Comparison of ENCODE assay signal across 1 cellular context in the genomic region with DNA sequence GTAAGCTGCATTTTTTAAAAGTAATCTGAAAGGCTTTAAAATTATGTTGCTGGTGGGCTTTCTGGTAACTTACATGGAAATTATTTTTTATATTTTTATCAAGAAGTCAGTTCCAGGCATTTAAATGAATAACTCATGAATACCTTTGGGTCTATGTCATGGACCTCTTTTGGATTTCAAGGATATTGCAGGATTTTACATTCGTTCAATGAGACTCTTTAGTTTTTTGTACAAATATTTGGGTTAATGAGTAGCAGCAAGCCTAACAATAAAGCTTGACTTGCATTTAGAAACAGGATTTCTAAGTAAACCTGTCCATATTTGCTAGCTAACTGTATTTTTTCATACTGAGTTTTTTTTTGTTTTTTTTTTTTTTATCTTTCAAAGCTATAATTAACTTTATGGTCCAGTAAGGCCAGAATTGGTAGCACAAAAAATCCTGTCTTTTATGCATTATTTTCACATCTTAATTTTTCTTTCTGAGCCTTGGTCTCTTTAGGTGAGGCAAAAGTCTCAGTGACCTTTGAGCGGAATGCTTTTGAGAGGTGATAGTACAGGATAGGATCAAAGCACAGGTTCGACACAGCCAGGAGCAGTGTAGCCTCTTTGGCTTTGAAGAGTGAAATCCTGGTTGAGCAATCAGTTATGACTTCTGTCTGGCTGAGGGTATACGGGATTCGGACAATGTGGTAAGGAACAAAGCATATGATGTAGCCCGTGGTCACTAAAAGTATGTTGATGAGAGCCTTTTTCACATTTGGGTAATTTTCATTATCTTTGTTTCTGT.
A peak's percentile ranks its signal among the peaks of the same experiment; 100 is the strongest.
TF ChIP-seq lines count a peak whose summit lies in the region.

No MANE protein-coding gene starts in this region.

TF ChIP-seq in HepG2, 621 proteins besides CTCF, POLR2A, EP300 and RAD21 (continued from another document and continues in another):
- TF ChIP-seq, protein P1, sequence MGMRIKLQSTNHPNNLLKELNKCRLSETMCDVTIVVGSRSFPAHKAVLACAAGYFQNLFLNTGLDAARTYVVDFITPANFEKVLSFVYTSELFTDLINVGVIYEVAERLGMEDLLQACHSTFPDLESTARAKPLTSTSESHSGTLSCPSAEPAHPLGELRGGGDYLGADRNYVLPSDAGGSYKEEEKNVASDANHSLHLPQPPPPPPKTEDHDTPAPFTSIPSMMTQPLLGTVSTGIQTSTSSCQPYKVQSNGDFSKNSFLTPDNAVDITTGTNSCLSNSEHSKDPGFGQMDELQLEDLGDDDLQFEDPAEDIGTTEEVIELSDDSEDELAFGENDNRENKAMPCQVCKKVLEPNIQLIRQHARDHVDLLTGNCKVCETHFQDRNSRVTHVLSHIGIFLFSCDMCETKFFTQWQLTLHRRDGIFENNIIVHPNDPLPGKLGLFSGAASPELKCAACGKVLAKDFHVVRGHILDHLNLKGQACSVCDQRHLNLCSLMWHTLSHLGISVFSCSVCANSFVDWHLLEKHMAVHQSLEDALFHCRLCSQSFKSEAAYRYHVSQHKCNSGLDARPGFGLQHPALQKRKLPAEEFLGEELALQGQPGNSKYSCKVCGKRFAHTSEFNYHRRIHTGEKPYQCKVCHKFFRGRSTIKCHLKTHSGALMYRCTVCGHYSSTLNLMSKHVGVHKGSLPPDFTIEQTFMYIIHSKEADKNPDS (CRISPR knock-in tag; IDR thresholded peaks at IDR 0.05), result peak; percentile 77
- TF ChIP-seq, protein P2, sequence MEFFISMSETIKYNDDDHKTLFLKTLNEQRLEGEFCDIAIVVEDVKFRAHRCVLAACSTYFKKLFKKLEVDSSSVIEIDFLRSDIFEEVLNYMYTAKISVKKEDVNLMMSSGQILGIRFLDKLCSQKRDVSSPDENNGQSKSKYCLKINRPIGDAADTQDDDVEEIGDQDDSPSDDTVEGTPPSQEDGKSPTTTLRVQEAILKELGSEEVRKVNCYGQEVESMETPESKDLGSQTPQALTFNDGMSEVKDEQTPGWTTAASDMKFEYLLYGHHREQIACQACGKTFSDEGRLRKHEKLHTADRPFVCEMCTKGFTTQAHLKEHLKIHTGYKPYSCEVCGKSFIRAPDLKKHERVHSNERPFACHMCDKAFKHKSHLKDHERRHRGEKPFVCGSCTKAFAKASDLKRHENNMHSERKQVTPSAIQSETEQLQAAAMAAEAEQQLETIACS (CRISPR knock-in tag; IDR thresholded peaks at IDR 0.05), result no peak
- TF ChIP-seq JUN (CRISPR knock-in tag; IDR thresholded peaks at IDR 0.05) (peak; percentile 75), FOXC1 (CRISPR knock-in tag; IDR thresholded peaks at IDR 0.05; ENCODE audit: borderline replicate concordance) (no peak), RFX5 (IDR thresholded peaks at IDR 0.05; ENCODE audit: low read depth, low read length) (no peak), ZFP36L2 (CRISPR knock-in tag; IDR thresholded peaks at IDR 0.05) (no peak), REPIN1 (CRISPR knock-in tag; IDR thresholded peaks at IDR 0.05; ENCODE audit: borderline replicate concordance, low read depth) (0 out of 2 replicates have a peak, but pooled peaks have one; percentile 64), ZNF326 (CRISPR knock-in tag; IDR thresholded peaks at IDR 0.05; ENCODE audit: borderline replicate concordance) (no peak), MED13 (CRISPR knock-in tag; IDR thresholded peaks at IDR 0.05) (0 out of 2 replicates have a peak, but pooled peaks have one; percentile 56), NR3C1 (CRISPR knock-in tag; IDR thresholded peaks at IDR 0.05) (no peak), LCORL (IDR thresholded peaks at IDR 0.05) (no peak; the same call in 1 of the 2 replicates), LCORL (CRISPR knock-in tag; IDR thresholded peaks at IDR 0.05) (peak; percentile 93; the same call in 1 of the 2 replicates), TOPORS (CRISPR knock-in tag; IDR thresholded peaks at IDR 0.05) (peak; percentile 74), ATF1 (CRISPR knock-in tag; IDR thresholded peaks at IDR 0.05) (peak; percentile 69; the same call in 1 of the 2 replicates), ZFP1 (CRISPR knock-in tag; IDR thresholded peaks at IDR 0.05) (peak; percentile 71; the same call in 1 of the 2 replicates), FIP1L1 (IDR thresholded peaks at IDR 0.05; ENCODE audit: borderline replicate concordance, insufficient read depth, low read depth, low read length) (no peak), MIXL1 (CRISPR knock-in tag; IDR thresholded peaks at IDR 0.05) (peak; percentile 73; the same call in 1 of the 2 replicates), CEBPG (CRISPR knock-in tag; IDR thresholded peaks at IDR 0.05) (peak; percentile 99), GMEB1 (CRISPR knock-in tag; IDR thresholded peaks at IDR 0.05; ENCODE audit: borderline replicate concordance) (no peak), FOXA3 (CRISPR knock-in tag; IDR thresholded peaks at IDR 0.05) (peak; percentile 83), MYC (CRISPR knock-in tag; IDR thresholded peaks at IDR 0.05; ENCODE audit: borderline replicate concordance) (0 out of 2 replicates have a peak, but pooled peaks have one; percentile 29), ZNF292 (CRISPR knock-in tag; IDR thresholded peaks at IDR 0.05; ENCODE audit: borderline replicate concordance, low read depth) (peak; percentile 63; the same call in 1 of the 2 replicates), HNF4A (CRISPR knock-in tag; IDR thresholded peaks at IDR 0.05) (peak; percentile 99), SRF (IDR thresholded peaks at IDR 0.05; ENCODE audit: low read depth, low read length) (no peak), ZBTB43 (CRISPR knock-in tag; conservative IDR thresholded peaks at IDR 0.05) (no peak), HNF4G (IDR thresholded peaks at IDR 0.05; ENCODE audit: borderline replicate concordance, low read depth, low read length) (peak; percentile 97), HNF4G (CRISPR knock-in tag; IDR thresholded peaks at IDR 0.05; ENCODE audit: borderline replicate concordance, low read depth) (peak; percentile 97), NFE2L1 (CRISPR knock-in tag; IDR thresholded peaks at IDR 0.05; ENCODE audit: borderline replicate concordance) (no peak), ZGPAT (CRISPR knock-in tag; IDR thresholded peaks at IDR 0.05) (peak; percentile 91), NRL (CRISPR knock-in tag; IDR thresholded peaks at IDR 0.05; ENCODE audit: borderline replicate concordance) (no peak), RXRA (CRISPR knock-in tag; IDR thresholded peaks at IDR 0.05) (peak; percentile 75; the same call in 1 of the 2 replicates), PAX8 (CRISPR knock-in tag; IDR thresholded peaks at IDR 0.05; ENCODE audit: borderline replicate concordance) (no peak), U2AF1 (optimal IDR thresholded peaks at IDR 0.05; ENCODE audit: low read depth, low read length) (no peak), MEF2D (CRISPR knock-in tag; IDR thresholded peaks at IDR 0.05) (peak; percentile 77), ZNF331 (CRISPR knock-in tag; IDR thresholded peaks at IDR 0.05) (peak; percentile 96), THAP11 (CRISPR knock-in tag; IDR thresholded peaks at IDR 0.05) (peak; percentile 64)
- TF ChIP-seq, protein P3, sequence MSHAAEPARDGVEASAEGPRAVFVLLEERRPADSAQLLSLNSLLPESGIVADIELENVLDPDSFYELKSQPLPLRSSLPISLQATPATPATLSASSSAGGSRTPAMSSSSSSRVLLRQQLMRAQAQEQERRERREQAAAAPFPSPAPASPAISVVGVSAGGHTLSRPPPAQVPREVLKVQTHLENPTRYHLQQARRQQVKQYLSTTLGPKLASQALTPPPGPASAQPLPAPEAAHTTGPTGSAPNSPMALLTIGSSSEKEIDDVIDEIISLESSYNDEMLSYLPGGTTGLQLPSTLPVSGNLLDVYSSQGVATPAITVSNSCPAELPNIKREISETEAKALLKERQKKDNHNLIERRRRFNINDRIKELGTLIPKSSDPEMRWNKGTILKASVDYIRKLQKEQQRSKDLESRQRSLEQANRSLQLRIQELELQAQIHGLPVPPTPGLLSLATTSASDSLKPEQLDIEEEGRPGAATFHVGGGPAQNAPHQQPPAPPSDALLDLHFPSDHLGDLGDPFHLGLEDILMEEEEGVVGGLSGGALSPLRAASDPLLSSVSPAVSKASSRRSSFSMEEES (CRISPR knock-in tag; IDR thresholded peaks at IDR 0.05), result peak; percentile 81
- TF ChIP-seq, protein P4, sequence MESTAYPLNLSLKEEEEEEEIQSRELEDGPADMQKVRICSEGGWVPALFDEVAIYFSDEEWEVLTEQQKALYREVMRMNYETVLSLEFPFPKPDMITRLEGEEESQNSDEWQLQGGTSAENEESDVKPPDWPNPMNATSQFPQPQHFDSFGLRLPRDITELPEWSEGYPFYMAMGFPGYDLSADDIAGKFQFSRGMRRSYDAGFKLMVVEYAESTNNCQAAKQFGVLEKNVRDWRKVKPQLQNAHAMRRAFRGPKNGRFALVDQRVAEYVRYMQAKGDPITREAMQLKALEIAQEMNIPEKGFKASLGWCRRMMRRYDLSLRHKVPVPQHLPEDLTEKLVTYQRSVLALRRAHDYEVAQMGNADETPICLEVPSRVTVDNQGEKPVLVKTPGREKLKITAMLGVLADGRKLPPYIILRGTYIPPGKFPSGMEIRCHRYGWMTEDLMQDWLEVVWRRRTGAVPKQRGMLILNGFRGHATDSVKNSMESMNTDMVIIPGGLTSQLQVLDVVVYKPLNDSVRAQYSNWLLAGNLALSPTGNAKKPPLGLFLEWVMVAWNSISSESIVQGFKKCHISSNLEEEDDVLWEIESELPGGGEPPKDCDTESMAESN (CRISPR knock-in tag; conservative IDR thresholded peaks at IDR 0.05), result 0 out of 2 replicates have a peak, but pooled peaks have one; percentile 47
- TF ChIP-seq, protein P5, sequence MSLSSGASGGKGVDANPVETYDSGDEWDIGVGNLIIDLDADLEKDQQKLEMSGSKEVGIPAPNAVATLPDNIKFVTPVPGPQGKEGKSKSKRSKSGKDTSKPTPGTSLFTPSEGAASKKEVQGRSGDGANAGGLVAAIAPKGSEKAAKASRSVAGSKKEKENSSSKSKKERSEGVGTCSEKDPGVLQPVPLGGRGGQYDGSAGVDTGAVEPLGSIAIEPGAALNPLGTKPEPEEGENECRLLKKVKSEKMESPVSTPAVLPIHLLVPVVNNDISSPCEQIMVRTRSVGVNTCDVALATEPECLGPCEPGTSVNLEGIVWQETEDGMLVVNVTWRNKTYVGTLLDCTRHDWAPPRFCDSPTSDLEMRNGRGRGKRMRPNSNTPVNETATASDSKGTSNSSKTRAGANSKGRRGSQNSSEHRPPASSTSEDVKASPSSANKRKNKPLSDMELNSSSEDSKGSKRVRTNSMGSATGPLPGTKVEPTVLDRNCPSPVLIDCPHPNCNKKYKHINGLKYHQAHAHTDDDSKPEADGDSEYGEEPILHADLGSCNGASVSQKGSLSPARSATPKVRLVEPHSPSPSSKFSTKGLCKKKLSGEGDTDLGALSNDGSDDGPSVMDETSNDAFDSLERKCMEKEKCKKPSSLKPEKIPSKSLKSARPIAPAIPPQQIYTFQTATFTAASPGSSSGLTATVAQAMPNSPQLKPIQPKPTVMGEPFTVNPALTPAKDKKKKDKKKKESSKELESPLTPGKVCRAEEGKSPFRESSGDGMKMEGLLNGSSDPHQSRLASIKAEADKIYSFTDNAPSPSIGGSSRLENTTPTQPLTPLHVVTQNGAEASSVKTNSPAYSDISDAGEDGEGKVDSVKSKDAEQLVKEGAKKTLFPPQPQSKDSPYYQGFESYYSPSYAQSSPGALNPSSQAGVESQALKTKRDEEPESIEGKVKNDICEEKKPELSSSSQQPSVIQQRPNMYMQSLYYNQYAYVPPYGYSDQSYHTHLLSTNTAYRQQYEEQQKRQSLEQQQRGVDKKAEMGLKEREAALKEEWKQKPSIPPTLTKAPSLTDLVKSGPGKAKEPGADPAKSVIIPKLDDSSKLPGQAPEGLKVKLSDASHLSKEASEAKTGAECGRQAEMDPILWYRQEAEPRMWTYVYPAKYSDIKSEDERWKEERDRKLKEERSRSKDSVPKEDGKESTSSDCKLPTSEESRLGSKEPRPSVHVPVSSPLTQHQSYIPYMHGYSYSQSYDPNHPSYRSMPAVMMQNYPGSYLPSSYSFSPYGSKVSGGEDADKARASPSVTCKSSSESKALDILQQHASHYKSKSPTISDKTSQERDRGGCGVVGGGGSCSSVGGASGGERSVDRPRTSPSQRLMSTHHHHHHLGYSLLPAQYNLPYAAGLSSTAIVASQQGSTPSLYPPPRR (CRISPR knock-in tag; IDR thresholded peaks at IDR 0.05; ENCODE audit: borderline replicate concordance), result peak; percentile 88
- TF ChIP-seq, protein P6, sequence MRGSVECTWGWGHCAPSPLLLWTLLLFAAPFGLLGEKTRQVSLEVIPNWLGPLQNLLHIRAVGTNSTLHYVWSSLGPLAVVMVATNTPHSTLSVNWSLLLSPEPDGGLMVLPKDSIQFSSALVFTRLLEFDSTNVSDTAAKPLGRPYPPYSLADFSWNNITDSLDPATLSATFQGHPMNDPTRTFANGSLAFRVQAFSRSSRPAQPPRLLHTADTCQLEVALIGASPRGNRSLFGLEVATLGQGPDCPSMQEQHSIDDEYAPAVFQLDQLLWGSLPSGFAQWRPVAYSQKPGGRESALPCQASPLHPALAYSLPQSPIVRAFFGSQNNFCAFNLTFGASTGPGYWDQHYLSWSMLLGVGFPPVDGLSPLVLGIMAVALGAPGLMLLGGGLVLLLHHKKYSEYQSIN (CRISPR knock-in tag; IDR thresholded peaks at IDR 0.05; ENCODE audit: borderline replicate concordance), result no peak
- TF ChIP-seq, protein P7, sequence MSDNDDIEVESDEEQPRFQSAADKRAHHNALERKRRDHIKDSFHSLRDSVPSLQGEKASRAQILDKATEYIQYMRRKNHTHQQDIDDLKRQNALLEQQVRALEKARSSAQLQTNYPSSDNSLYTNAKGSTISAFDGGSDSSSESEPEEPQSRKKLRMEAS (IDR thresholded peaks at IDR 0.05), result peak; percentile 57
